Comparison of ENCODE assay signal across 8 cellular contexts in genomic region chr16:85027349-85027967, GRCh38. TPM values are rescaled to one million over a fixed set of nuclear protein-coding genes. Genes with fewer than 3 reads are reported as not detected.
DNase-seq lines count a peak whose midpoint lies in the region; ATAC-seq and TF ChIP-seq lines count a peak whose summit lies in the region.

Gene KIAA0513, plus strand, starts transcription at chr16:85027795. Its CDS starts 39,277 bp downstream, at chr16:85067072.

- H3K27me3 ChIP-seq in HUES64 (ENCODE audit: insufficient read depth, low read length) (peaks cover 13% of the 10 kb centered on the region), OCI-LY1 (ENCODE audit: insufficient read depth, low read length) (peaks cover 5% of the 10 kb centered on the region; the same call in 1 of the 2 replicates), mucosa of rectum (ENCODE audit: control insufficient read depth in 2 of 2, insufficient read depth in 2 of 2, low read length in 2 of 2) (no peaks in the 10 kb centered on the region)

- no peaks in the 10 kb centered on the region for H4K20me1 ChIP-seq in OCI-LY1 (ENCODE audit: insufficient read depth, low read length)

- H3K9me3 ChIP-seq in HUES64 (ENCODE audit: insufficient read depth, low read depth, low read length) (no peaks in the 10 kb centered on the region), OCI-LY1 (ENCODE audit: low read length) (0 out of 2 replicates have a peak, but pooled peaks cover 3% of the 10 kb centered on the region), mucosa of rectum (ENCODE audit: control insufficient read depth in 2 of 2, low read length in 2 of 2) (no peaks in the 10 kb centered on the region)

- DNase-seq in DMS 273 (lab: John Stamatoyannopoulos, UW; ENCODE audit: unreplicated experiment) (peak; percentile 98), activated T-cell treated with anti-CD3 and anti-CD28 coated beads for 4 hours (peak; percentile 92), epithelial cell of prostate (ENCODE audit: low read depth, low spot score) (no peak)
- peak; percentile 89 to 90 for DNase-seq in stimulated activated CD8-positive, alpha-beta memory T cell treated with anti-CD3 and anti-CD28 coated beads, Interleukin-4, amount 100 ng/mL, for 4 hours (ENCODE audit: low read depth in 2 of 2, low spot score in 1 of 2)

- H3K36me3 ChIP-seq in HUES64 (ENCODE audit: insufficient read depth, low read length) = no peaks in the 10 kb centered on the region
- no peaks in the 10 kb centered on the region for H3K36me3 ChIP-seq in OCI-LY1 (ENCODE audit: insufficient read depth, low read length)
- H3K36me3 ChIP-seq in mucosa of rectum (ENCODE audit: control insufficient read depth in 2 of 2, insufficient read depth in 2 of 2, low read length in 2 of 2) = peaks cover 3 to 7% of the 10 kb centered on the region in 2 donors

- no peaks in the 10 kb centered on the region for H3K79me2 ChIP-seq in OCI-LY1 (ENCODE audit: insufficient read depth, low read length)

- peak; percentile 29; the same call in 1 of the 2 replicates for TF ChIP-seq CTCF in OCI-LY1 (IDR thresholded peaks at IDR 0.05; ENCODE audit: low read length)

- H3K4me1 ChIP-seq in HUES64 (ENCODE audit: insufficient read depth, low read length) (peaks cover 11% of the 10 kb centered on the region; the same call in 1 of the 2 replicates), OCI-LY1 (ENCODE audit: insufficient read depth, low read length, severe bottlenecking) (peaks cover 35% of the 10 kb centered on the region), mucosa of rectum (ENCODE audit: control insufficient read depth in 2 of 2, insufficient read depth in 2 of 2, low read length in 2 of 2) (peaks cover 26 to 48% of the 10 kb centered on the region in 2 donors)

- H3K4me2 ChIP-seq in OCI-LY1 (ENCODE audit: low read length) = peak within 1 kb of the TSS; percentile 71

- ATAC-seq in GM21423 (IDR thresholded peaks at IDR 0.05; ENCODE audit: unreplicated experiment) = peak; percentile 82

- WGBS in HUES64 = under 1% methylated on average over 59 of the region's 59 CpGs

- H2AFZ ChIP-seq in OCI-LY1 (ENCODE audit: low read length) = peak within 1 kb of the TSS; percentile 60

- H3K4me3 ChIP-seq in HUES64 (ENCODE audit: low read length) (peak within 1 kb of the TSS; percentile 65), OCI-LY1 (ENCODE audit: low read depth, low read length, poor library complexity, severe bottlenecking) (peak within 1 kb of the TSS; percentile 67), mucosa of rectum (ENCODE audit: low read length in 2 of 2) (peak within 1 kb of the TSS; percentile 72 to 93)

- H3K9me2 ChIP-seq in OCI-LY1 (ENCODE audit: low read depth, low read length) = no peaks in the 10 kb centered on the region

- H3F3A ChIP-seq in OCI-LY1 (ENCODE audit: insufficient read depth, low read length) = peaks cover 7% of the 10 kb centered on the region; the same call in 1 of the 2 replicates

- H3K9ac ChIP-seq in HUES64 (ENCODE audit: low read depth, low read length) (peak within 1 kb of the TSS; percentile 45), OCI-LY1 (ENCODE audit: low read length) (peak within 1 kb of the TSS; percentile 65), mucosa of rectum (ENCODE audit: low read depth in 1 of 2, low read length in 2 of 2) (peak within 1 kb of the TSS; percentile 74 to 95)

- no peak within 1 kb of the TSS for H3K27ac ChIP-seq in HUES64 (ENCODE audit: low read depth, low read length)
- H3K27ac ChIP-seq in OCI-LY1 (ENCODE audit: low read depth, low read length, poor library complexity, severe bottlenecking) = no peak within 1 kb of the TSS
- H3K27ac ChIP-seq in epithelial cell of prostate = peak within 1 kb of the TSS; percentile 49
- H3K27ac ChIP-seq in mucosa of rectum (ENCODE audit: low read depth in 2 of 2, low read length in 2 of 2) = peak within 1 kb of the TSS; percentile 79 to 88

RNA-seq across cellular contexts. Expression of gene KIAA0513, which starts in this region (rescaled TPM):
- 5.4 TPM for polyA plus RNA-seq in HUES64 (2013, experiment 1 of 2)
- polyA plus RNA-seq in HUES64 (2013, experiment 2 of 2) = 4.8 TPM

Comparison
In these comparisons a context has a peak if more than half of its experiments do, and no peak if none do; other contexts are left out.
1. H3K27ac ChIP-seq: peak in epithelial cell of prostate (single experiment) and mucosa of rectum (2 of 2); none in HUES64 (single experiment) and OCI-LY1 (single experiment).
2. Peak in every context shown above with its lines, with median percentiles within 50 percentile points of each other: H3K4me3 ChIP-seq and H3K9ac ChIP-seq.